Comparison of ENCODE assay signal across 8 cellular contexts in genomic region chr10:33334839-33335549, GRCh38. TPM values are rescaled to one million over a fixed set of nuclear protein-coding genes. Genes with fewer than 3 reads are reported as not detected.
DNase-seq lines count a peak whose midpoint lies in the region; ATAC-seq and TF ChIP-seq lines count a peak whose summit lies in the region.

No MANE protein-coding gene starts in this region.

- H3K79me1 ChIP-seq in mesenchymal stem cell (replicated peaks; ENCODE audit: low read length, poor library complexity, severe bottlenecking) = peaks cover 6% of the 10 kb centered on the region

- no peaks in the 10 kb centered on the region for H3K36me3 Mint-ChIP-seq in activated CD4-positive, alpha-beta T cell treated with anti-CD3 and anti-CD28 coated beads, Interleukin-2, amount 10 ng/mL, durations not matched to agents 7 days and 5 days (ENCODE audit: low read depth)

- peak overlapping the region; percentile 40 for H3K4me3 Mint-ChIP-seq in activated CD4-positive, alpha-beta T cell treated with anti-CD3 and anti-CD28 coated beads, Interleukin-2, amount 10 ng/mL, durations not matched to agents 7 days and 5 days
- peak overlapping the region; percentile 81 to 87 for H3K4me3 Mint-ChIP-seq in stimulated activated naive CD8-positive, alpha-beta T cell treated with anti-CD3 and anti-CD28 coated beads, Interleukin-15, amount 100 ng/mL, for 72 hours

- peak overlapping the region; percentile 59 for H4K8ac ChIP-seq in mesenchymal stem cell (ENCODE audit: low read length)

- peak overlapping the region; percentile 38 to 85 for H2BK12ac ChIP-seq in mesenchymal stem cell (ENCODE audit: low read length in 2 of 2)

- H3K4me1 ChIP-seq in MM.1S (ENCODE audit: low read length) = no peaks in the 10 kb centered on the region
- H3K4me1 ChIP-seq in mesenchymal stem cell (ENCODE audit: control insufficient read depth, insufficient read depth, low read depth, low read length) = peaks cover 2% of the 10 kb centered on the region

- H2BK120ac ChIP-seq in mesenchymal stem cell (ENCODE audit: low read depth, low read length) = peak overlapping the region; percentile 80

- peak overlapping the region; percentile 73 for H4K91ac ChIP-seq in mesenchymal stem cell (ENCODE audit: low read length)

- H3K36me3 ChIP-seq in MM.1S (replicated peaks; ENCODE audit: insufficient read depth, low read length) (no peaks in the 10 kb centered on the region), mesenchymal stem cell (ENCODE audit: control insufficient read depth in 1 of 2, insufficient read depth in 2 of 2, low read depth in 1 of 2, low read length in 2 of 2) (peaks cover 0 to 27% of the 10 kb centered on the region in 2 experiments)

- H3F3A ChIP-seq in MM.1S (ENCODE audit: insufficient read depth, low read length) = no peaks in the 10 kb centered on the region

- DNase-seq in NCI-H1105 treated with DMSO at 0.1 percent for 48 hours (lab: John Stamatoyannopoulos, UW) = peak; percentile 25
- DNase-seq in NCI-H1105 (lab: John Stamatoyannopoulos, UW) = no peak
- peak; percentile 54 for DNase-seq in MM.1S
- DNase-seq in activated CD4-positive, alpha-beta T cell treated with anti-CD3 and anti-CD28 coated beads, Interleukin-2, amount 10 ng/mL, durations not matched to agents 7 days and 5 days = no peak
- DNase-seq in epidermal melanocyte (ENCODE audit: insufficient read length, low spot score) = peak; percentile 54
- DNase-seq in mesenchymal stem cell = peak; percentile 91
- DNase-seq in stimulated activated naive CD8-positive, alpha-beta T cell treated with anti-CD3 and anti-CD28 coated beads, Interleukin-15, amount 100 ng/mL, for 72 hours = peak; percentile 44

- H2AFZ ChIP-seq in MM.1S (ENCODE audit: low read length) (peak overlapping the region; percentile 87), mesenchymal stem cell (ENCODE audit: low read depth, low read length) (peak overlapping the region; percentile 87)

- peaks cover 80% of the 10 kb centered on the region for H3K27me3 Mint-ChIP-seq in activated CD4-positive, alpha-beta T cell treated with anti-CD3 and anti-CD28 coated beads, Interleukin-2, amount 10 ng/mL, durations not matched to agents 7 days and 5 days
- peaks cover 94% of the 10 kb centered on the region for H3K27me3 Mint-ChIP-seq in stimulated activated naive CD8-positive, alpha-beta T cell treated with anti-CD3 and anti-CD28 coated beads, Interleukin-15, amount 100 ng/mL, for 72 hours

- POLR2A ChIA-PET in activated CD4-positive, alpha-beta T cell treated with anti-CD3 and anti-CD28 coated beads, Interleukin-2, amount 10 ng/mL, durations not matched to agents 7 days and 5 days (lab: Charles Lee) = no interaction called here

- 0% methylated on average over 49 of the region's 63 CpGs for WGBS in mesenchymal stem cell

- no peaks in the 10 kb centered on the region for H3K9me3 Mint-ChIP-seq in activated CD4-positive, alpha-beta T cell treated with anti-CD3 and anti-CD28 coated beads, Interleukin-2, amount 10 ng/mL, durations not matched to agents 7 days and 5 days
- no peaks in the 10 kb centered on the region for H3K9me3 Mint-ChIP-seq in stimulated activated naive CD8-positive, alpha-beta T cell treated with anti-CD3 and anti-CD28 coated beads, Interleukin-15, amount 100 ng/mL, for 72 hours

- H3K27me3 ChIP-seq in MM.1S (replicated peaks; ENCODE audit: insufficient read depth, low read length) (peaks cover 12% of the 10 kb centered on the region), mesenchymal stem cell (ENCODE audit: control insufficient read depth in 1 of 2, insufficient read depth in 1 of 2, low read length in 2 of 2) (no peaks in the 10 kb centered on the region)

- H2AK5ac ChIP-seq in mesenchymal stem cell (ENCODE audit: low read length, severe bottlenecking) = no peak overlapping the region

- peak overlapping the region; percentile 81 for H2BK5ac ChIP-seq in mesenchymal stem cell (ENCODE audit: low read depth, low read length, poor library complexity, severe bottlenecking)

- H3K18ac ChIP-seq in mesenchymal stem cell (ENCODE audit: low read depth in 1 of 2, low read length in 2 of 2) = peak overlapping the region; percentile 91 to 97

- peak overlapping the region in 1 of 2 experiments; percentile 93 for H3K14ac ChIP-seq in mesenchymal stem cell (ENCODE audit: low read length in 2 of 2)

- H3K9ac ChIP-seq in MM.1S (ENCODE audit: low read length) = no peak overlapping the region
- H3K9ac ChIP-seq in mesenchymal stem cell (ENCODE audit: low read length) = peak overlapping the region; percentile 100

- H3K4me2 ChIP-seq in MM.1S (ENCODE audit: low read depth, low read length) (peak overlapping the region; percentile 97), mesenchymal stem cell (ENCODE audit: low read length, poor library complexity, severe bottlenecking) (peak overlapping the region; percentile 100)

- peak overlapping the region in 1 of 2 experiments; percentile 98 for H3K23ac ChIP-seq in mesenchymal stem cell (ENCODE audit: low read length in 2 of 2)

- peak overlapping the region; percentile 69 to 89 for H3K4ac ChIP-seq in mesenchymal stem cell (ENCODE audit: low read depth in 1 of 2, low read length in 2 of 2)

- H3K4me1 Mint-ChIP-seq in activated CD4-positive, alpha-beta T cell treated with anti-CD3 and anti-CD28 coated beads, Interleukin-2, amount 10 ng/mL, durations not matched to agents 7 days and 5 days = peaks cover 18% of the 10 kb centered on the region
- peaks cover 42% of the 10 kb centered on the region for H3K4me1 Mint-ChIP-seq in stimulated activated naive CD8-positive, alpha-beta T cell treated with anti-CD3 and anti-CD28 coated beads, Interleukin-15, amount 100 ng/mL, for 72 hours

- ATAC-seq in stimulated activated naive CD8-positive, alpha-beta T cell treated with anti-CD3 and anti-CD28 coated beads, Interleukin-15, amount 100 ng/mL, for 72 hours = peak; percentile 78
- no peak for ATAC-seq in HG03354 (IDR thresholded peaks at IDR 0.05; ENCODE audit: poor library complexity, severe bottlenecking, unreplicated experiment)

- no peaks in the 10 kb centered on the region for H3K79me2 ChIP-seq in MM.1S (ENCODE audit: low read length)

- H3K9me2 ChIP-seq in MM.1S (replicated peaks; ENCODE audit: insufficient read depth, low read length) = no peaks in the 10 kb centered on the region

- peak; percentile 36 for TF ChIP-seq CTCF in MM.1S (IDR thresholded peaks at IDR 0.05; ENCODE audit: low read length)

- H3K9me3 ChIP-seq in MM.1S (replicated peaks; ENCODE audit: insufficient read depth, low read length) (no peaks in the 10 kb centered on the region), mesenchymal stem cell (ENCODE audit: control insufficient read depth, low read length) (no peaks in the 10 kb centered on the region)

- H2BK15ac ChIP-seq in mesenchymal stem cell (ENCODE audit: low read depth, poor library complexity, severe bottlenecking) = peak overlapping the region; percentile 94

- H3K4me3 ChIP-seq in MM.1S (ENCODE audit: low read length) = peak overlapping the region; percentile 76
- H3K4me3 ChIP-seq in mesenchymal stem cell (ENCODE audit: insufficient read depth in 1 of 2, low read depth in 1 of 2, low read length in 2 of 2) = peak overlapping the region; percentile 81 to 87

- H3K27ac Mint-ChIP-seq in activated CD4-positive, alpha-beta T cell treated with anti-CD3 and anti-CD28 coated beads, Interleukin-2, amount 10 ng/mL, durations not matched to agents 7 days and 5 days = no peak overlapping the region
- peak overlapping the region in 1 of 2 donors; percentile 43 for H3K27ac Mint-ChIP-seq in stimulated activated naive CD8-positive, alpha-beta T cell treated with anti-CD3 and anti-CD28 coated beads, Interleukin-15, amount 100 ng/mL, for 72 hours

- CTCF ChIA-PET in activated CD4-positive, alpha-beta T cell treated with anti-CD3 and anti-CD28 coated beads, Interleukin-2, amount 10 ng/mL, durations not matched to agents 7 days and 5 days (lab: Charles Lee) = interaction anchor here (0.5 to 1.0 kb wide), 4 partner anchors 17 to 265 kb away, joined by 3 to 4 read pairs (median 3); no protein-coding TSS in a partner anchor

- H4K20me1 ChIP-seq in MM.1S (ENCODE audit: insufficient read depth, low read length) = no peaks in the 10 kb centered on the region

- H3K27ac ChIP-seq in MM.1S (ENCODE audit: low read length) = no peak overlapping the region
- peak overlapping the region; percentile 90 for H3K27ac ChIP-seq in mesenchymal stem cell (ENCODE audit: low read length, poor library complexity, severe bottlenecking)

RNA-seq across cellular contexts. Expression of gene NRP1, which starts 0.5 kb away (rescaled TPM):
- total RNA-seq in activated CD4-positive, alpha-beta T cell treated with anti-CD3 and anti-CD28 coated beads, Interleukin-2, amount 10 ng/mL, durations not matched to agents 7 days and 5 days = under 1 TPM; 0.40 TPM
- polyA plus RNA-seq in mesenchymal stem cell (2013, experiment 1 of 2) = 29.3 TPM
- 30.0 TPM for polyA plus RNA-seq in mesenchymal stem cell (2013, experiment 2 of 2)

Comparison
In these comparisons a context has a peak if more than half of its experiments do, and no peak if none do; other contexts are left out.
1. DNase-seq: peak in NCI-H1105 treated with DMSO at 0.1 percent for 48 hours (single experiment), MM.1S (single experiment), epidermal melanocyte (single experiment), mesenchymal stem cell (single experiment) and stimulated activated naive CD8-positive, alpha-beta T cell treated with anti-CD3 and anti-CD28 coated beads, Interleukin-15, amount 100 ng/mL, for 72 hours (2 of 2); none in NCI-H1105 (single experiment) and activated CD4-positive, alpha-beta T cell treated with anti-CD3 and anti-CD28 coated beads, Interleukin-2, amount 10 ng/mL, durations not matched to agents 7 days and 5 days (single experiment).